ENCODE assay signal across 8 cellular contexts in the genomic region with DNA sequence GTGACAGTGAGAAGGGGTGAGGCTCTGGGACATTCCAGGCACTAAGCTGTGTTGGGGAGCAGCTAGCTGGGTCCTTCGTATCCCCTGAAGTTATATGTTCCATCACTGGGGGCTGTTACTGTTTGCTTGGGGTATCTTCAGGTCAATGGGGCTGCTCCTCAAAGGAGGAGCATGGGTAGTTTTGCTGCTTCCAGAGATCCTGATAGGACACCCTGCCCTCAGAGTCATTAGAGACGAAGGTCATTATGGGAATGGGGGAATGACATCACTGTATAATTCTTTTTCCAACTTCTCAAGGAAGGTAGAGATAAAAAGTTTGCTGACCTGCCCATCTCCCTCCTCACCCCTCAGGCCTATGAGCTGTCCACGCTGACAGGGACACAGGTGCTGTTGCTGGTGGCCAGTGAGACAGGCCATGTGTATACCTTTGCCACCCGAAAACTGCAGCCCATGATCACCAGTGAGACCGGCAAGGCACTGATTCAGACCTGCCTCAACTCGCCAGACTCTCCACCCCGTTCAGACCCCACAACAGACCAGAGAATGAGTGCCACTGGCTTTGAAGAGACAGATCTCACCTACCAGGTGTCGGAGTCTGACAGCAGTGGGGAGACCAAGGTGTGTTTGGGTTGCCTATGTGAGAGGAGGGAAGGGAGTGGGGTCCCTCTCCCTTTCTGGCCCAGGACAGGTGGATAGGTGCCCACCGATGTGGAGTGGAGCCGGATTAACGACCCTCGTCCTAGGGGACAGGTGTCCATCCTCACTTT. TPM values are rescaled to one million over a fixed set of nuclear protein-coding genes. Genes with fewer than 3 reads are reported as not detected.
DNase-seq lines count a peak whose midpoint lies in the region; ATAC-seq and TF ChIP-seq lines count a peak whose summit lies in the region.

No MANE protein-coding gene starts in this region.

- H3K9me3 Mint-ChIP-seq in chondrocyte (ENCODE audit: low read depth) (no peaks in the 10 kb centered on the region), natural killer cell (no peaks in the 10 kb centered on the region)

- no peaks in the 10 kb centered on the region for H3K9me2 ChIP-seq in Karpas-422 (replicated peaks; ENCODE audit: insufficient read depth, low read length)

- H3K27ac Mint-ChIP-seq in chondrocyte (ENCODE audit: unreplicated experiment) (peak overlapping the region; percentile 93), natural killer cell (peak overlapping the region; percentile 94 to 96)

- no peak for ATAC-seq in natural killer cell
- no peak for ATAC-seq in HG02840 (IDR thresholded peaks at IDR 0.05; ENCODE audit: low FRiP score, unreplicated experiment)

- H3K4me3 Mint-ChIP-seq in chondrocyte (ENCODE audit: unreplicated experiment), result peak overlapping the region; percentile 97
- peak overlapping the region; percentile 90 for H3K4me3 Mint-ChIP-seq in natural killer cell

- H3K4me3 ChIP-seq in BE2C (ENCODE audit: low read depth, low read length) (peak overlapping the region; percentile 82), Karpas-422 (ENCODE audit: low read length) (peak overlapping the region; percentile 90)

- no peaks in the 10 kb centered on the region for H3K9me3 ChIP-seq in BE2C
- no peaks in the 10 kb centered on the region for H3K9me3 ChIP-seq in Karpas-422 (ENCODE audit: low read length)

- no peaks in the 10 kb centered on the region for H3K27me3 Mint-ChIP-seq in chondrocyte (ENCODE audit: low read depth)
- no peaks in the 10 kb centered on the region for H3K27me3 Mint-ChIP-seq in natural killer cell (ENCODE audit: low read depth in 2 of 2)

- H3K27me3 ChIP-seq in BE2C (no peaks in the 10 kb centered on the region), Karpas-422 (ENCODE audit: low read length) (no peaks in the 10 kb centered on the region)

- H2AFZ ChIP-seq in Karpas-422 (ENCODE audit: low read length), result no peak overlapping the region

- no peak for TF ChIP-seq CTCF in BE2C (IDR thresholded peaks at IDR 0.05; ENCODE audit: low read depth, low read length)
- no peak for TF ChIP-seq CTCF in chondrocyte (IDR thresholded peaks at IDR 0.05)
- TF ChIP-seq CTCF in natural killer cell (IDR thresholded peaks at IDR 0.05), result no peak

- peak overlapping the region; percentile 69 for H3K27ac ChIP-seq in Karpas-422 (ENCODE audit: low read length)

- H3K4me2 ChIP-seq in Karpas-422 (ENCODE audit: low read depth, low read length, poor library complexity, severe bottlenecking), result peak overlapping the region; percentile 95

- H3K36me3 ChIP-seq in BE2C, result peaks cover 34% of the 10 kb centered on the region
- H3K36me3 ChIP-seq in Karpas-422 (ENCODE audit: insufficient read depth, low read length), result peaks cover 23% of the 10 kb centered on the region; the same call in 1 of the 2 replicates

- peaks cover 12% of the 10 kb centered on the region for H3K4me1 ChIP-seq in BE2C
- peaks cover 35% of the 10 kb centered on the region for H3K4me1 ChIP-seq in Karpas-422 (ENCODE audit: low read length)

- H3K36me3 Mint-ChIP-seq in chondrocyte (ENCODE audit: low read depth) (peaks cover 20% of the 10 kb centered on the region), natural killer cell (no peaks in the 10 kb centered on the region)

- DNase-seq in BE2C (no peak), Karpas-422 (no peak), chondrocyte (ENCODE audit: low spot score) (no peak), natural killer cell (no peak), COLO668 (lab: John Stamatoyannopoulos, UW; ENCODE audit: unreplicated experiment) (no peak), SW480 (ENCODE audit: low spot score) (no peak), AG08395 (ENCODE audit: low spot score) (no peak)

- H3K9ac ChIP-seq in Karpas-422 (ENCODE audit: low read length), result peak overlapping the region; percentile 97

- intact Hi-C loops in natural killer cell (cut with micrococcal nuclease), result loop anchor here (1.0 to 5.0 kb wide), 3 partner anchors 9 to 1074 kb away; a partner anchor contains a TSS

- peaks cover 39% of the 10 kb centered on the region for H3K79me2 ChIP-seq in Karpas-422 (ENCODE audit: low read length)

- H4K20me1 ChIP-seq in Karpas-422 (ENCODE audit: insufficient read depth, low read depth, low read length), result peaks cover 30% of the 10 kb centered on the region

- peaks cover 35% of the 10 kb centered on the region for H3K4me1 Mint-ChIP-seq in chondrocyte (ENCODE audit: low read depth)
- peaks cover 33 to 52% of the 10 kb centered on the region in 2 donors for H3K4me1 Mint-ChIP-seq in natural killer cell

RNA-seq across cellular contexts. Expression of a gene that starts 2.6 kb away (rescaled TPM):
- polyA plus RNA-seq in BE2C (2012; ENCODE audit: insufficient read depth, insufficient read length, low read depth), result 48.9 TPM
- total RNA-seq in Karpas-422 (2014; rRNA removed; shearing (Covaris generic); ENCODE audit: low replicate concordance), result 27.4 and 42.5 TPM in 2 replicates
- 42.2 to 43.9 TPM (median 42.7 TPM) in 3 replicates for total RNA-seq in chondrocyte
- total RNA-seq in natural killer cell, result 10 to 100 TPM; 31.6 to 33.0 (median 32.0) TPM

RNA-seq across cellular contexts. Expression of a gene that starts 8.3 kb away (rescaled TPM):
- polyA plus RNA-seq in BE2C (2012; ENCODE audit: insufficient read depth, insufficient read length, low read depth), result 57.6 TPM
- total RNA-seq in Karpas-422 (2014; rRNA removed; shearing (Covaris generic); ENCODE audit: low replicate concordance), result 34.9 and 64.6 TPM in 2 replicates
- 17.5 to 36.6 TPM (median 19.8 TPM) in 3 replicates for total RNA-seq in chondrocyte
- total RNA-seq in natural killer cell, result 10 to 100 TPM; 73.1 to 85.7 (median 73.9) TPM

RNA-seq across cellular contexts. Expression of a gene that starts 55.6 kb away (rescaled TPM):
- 159 TPM for polyA plus RNA-seq in BE2C (2012; ENCODE audit: insufficient read depth, insufficient read length, low read depth)
- 59.0 and 157 TPM in 2 replicates for total RNA-seq in Karpas-422 (2014; rRNA removed; shearing (Covaris generic); ENCODE audit: low replicate concordance)
- total RNA-seq in chondrocyte (22.8 to 34.1 TPM (median 24.5 TPM) in 3 replicates), natural killer cell (10 to 100 TPM in 1 of 3 donors, 1 to 10 TPM in 2; 6.1 to 10.2 (median 8.0) TPM)
